24 cellular contexts compared by ENCODE assay signal in the genomic region with DNA sequence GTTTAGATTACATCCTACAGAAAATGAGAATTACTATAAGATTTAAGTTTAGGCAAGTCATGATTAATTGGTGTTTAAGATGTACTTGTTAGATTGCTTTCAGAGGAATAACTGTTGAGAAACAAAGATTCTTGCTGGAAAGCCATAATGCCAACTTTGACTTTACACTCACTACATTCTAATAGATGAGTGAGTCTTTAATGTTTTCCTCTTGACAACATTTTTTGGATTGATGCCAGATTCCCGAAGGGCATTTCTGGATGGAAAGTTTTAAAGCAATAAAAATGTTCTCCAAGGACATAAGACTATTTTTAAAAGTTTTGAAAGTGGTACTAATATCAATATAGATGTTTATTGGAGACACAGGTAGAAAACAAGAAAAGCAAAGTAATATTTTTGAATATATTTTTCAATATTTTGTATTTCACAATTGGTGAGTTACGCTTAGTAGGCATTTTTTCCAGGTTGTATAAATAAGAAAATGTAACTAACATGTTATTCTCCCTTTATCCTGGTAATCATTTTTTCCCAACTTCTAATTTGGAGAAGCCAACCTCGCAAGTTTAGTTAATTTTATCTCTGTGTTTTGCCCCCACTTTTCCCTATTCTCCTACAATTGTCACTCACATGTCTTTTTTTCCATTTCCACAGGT.
DNase-seq lines count a peak whose midpoint lies in the region; ATAC-seq, FAIRE-seq and TF ChIP-seq lines count a peak whose summit lies in the region.
"Had no signal": no experiment of that assay in that cellular context is flagged by ENCODE, and none has a peak within 500 bp of the region (broad histone marks: within the 10 kb centered on the region; RNA-seq: fewer than 3 reads in every experiment).

No MANE protein-coding gene starts in this region.

- no TSS peak for BruUV-seq in mammary epithelial cell (replicated peaks; lab: Mats Ljungman, UMichigan)

- H4K20me1 ChIP-seq in mammary epithelial cell (ENCODE audit: insufficient read depth, low read length): no peaks in the 10 kb centered on the region
- H4K20me1 ChIP-seq: BLaER1 treated with 17β-estradiol and CSF1 and Interleukin-3, amounts not matched to agents 10 nM and 100 nM had no signal

- no peaks in the 10 kb centered on the region for H3K9me3 ChIP-seq in mammary epithelial cell (replicated peaks; ENCODE audit: insufficient read depth, low read length)
- no peaks in the 10 kb centered on the region for H3K9me3 ChIP-seq in kidney (ENCODE audit: control insufficient read depth in 1 of 2, low read length in 2 of 2)
- H3K9me3 ChIP-seq: BLaER1 treated with 17β-estradiol and CSF1 and Interleukin-3, amounts not matched to agents 10 nM and 100 nM; tibial artery had no signal

- H3K4me1 ChIP-seq in mammary epithelial cell (ENCODE audit: insufficient read depth, low read length) (peaks cover 16% of the 10 kb centered on the region), kidney (ENCODE audit: control insufficient read depth in 1 of 2, insufficient read depth in 1 of 2, low read depth in 1 of 2, low read length in 2 of 2) (no peaks in the 10 kb centered on the region)
- H3K4me1 ChIP-seq: BLaER1 treated with 17β-estradiol and CSF1 and Interleukin-3, amounts not matched to agents 10 nM and 100 nM; tibial artery had no signal

- no peaks in the 10 kb centered on the region for H3K79me2 ChIP-seq in mammary epithelial cell (ENCODE audit: insufficient read depth, low read length)

- in situ Hi-C loops in mammary epithelial cell (cut with MboI; ENCODE audit: low sequenced_read_pairs in 2 of 2): no loop called here

- H3K27ac ChIP-seq in mammary epithelial cell (ENCODE audit: insufficient read depth, low read depth, low read length): no peak overlapping the region
- H3K27ac ChIP-seq in kidney (ENCODE audit: low read depth in 2 of 2, low read length in 2 of 2): no peak overlapping the region
- H3K27ac ChIP-seq: BLaER1 treated with 17β-estradiol and CSF1 and Interleukin-3, amounts not matched to agents 10 nM and 100 nM; coronary artery; tibial artery had no signal

- H3K36me3 ChIP-seq in mammary epithelial cell (ENCODE audit: insufficient read depth, low read length): no peaks in the 10 kb centered on the region
- H3K36me3 ChIP-seq in kidney (ENCODE audit: control insufficient read depth in 1 of 2, insufficient read depth in 2 of 2, low read length in 2 of 2): no peaks in the 10 kb centered on the region
- H3K36me3 ChIP-seq: tibial artery had no signal

- TF ChIP-seq CTCF in mammary epithelial cell (conservative IDR thresholded peaks at IDR 0.05 in 1 of 2, IDR thresholded peaks at IDR 0.05 in 1 of 2; ENCODE audit: extremely low read depth in 1 of 2, insufficient read depth in 1 of 2, low read depth in 1 of 2, low read length in 2 of 2) (no peak), kidney (IDR thresholded peaks at IDR 0.05; ENCODE audit: borderline replicate concordance, extremely low read depth, insufficient read depth) (no peak)

- H3K9ac ChIP-seq in mammary epithelial cell (ENCODE audit: insufficient read depth, low read length) (no peak overlapping the region), kidney (ENCODE audit: low read length in 2 of 2) (no peak overlapping the region)
- H3K9ac ChIP-seq: BLaER1 treated with 17β-estradiol and CSF1 and Interleukin-3, amounts not matched to agents 10 nM and 100 nM had no signal

- H3K27me3 ChIP-seq in mammary epithelial cell (ENCODE audit: insufficient read depth, low read length): no peaks in the 10 kb centered on the region
- H3K27me3 ChIP-seq: BLaER1 treated with 17β-estradiol and CSF1 and Interleukin-3, amounts not matched to agents 10 nM and 100 nM; tibial artery had no signal

- CTCF ChIA-PET in mammary epithelial cell (lab: Charles Lee; ENCODE audit: low non-redundant PET): no interaction called here

- FAIRE-seq in kidney (lab: Jason Lieb, UNC): peak; percentile 27
- FAIRE-seq: astrocyte had no signal

- intact Hi-C loops in mammary epithelial cell (cut with micrococcal nuclease) (loop anchor here (5.0 kb wide), 1 partner anchor 422 kb away; a partner anchor contains a TSS), kidney (cut with DNase I) (no loop called here)

- WGBS in mammary epithelial cell (ENCODE audit: low coverage, missing lambda C conversion rate): 63% methylated on average over 3 of the region's 3 CpGs

- no peak for ATAC-seq in HG03280 (IDR thresholded peaks at IDR 0.05; ENCODE audit: unreplicated experiment)
- ATAC-seq in GM19324 (IDR thresholded peaks at IDR 0.05; ENCODE audit: low FRiP score, unreplicated experiment): no peak
- no peak for ATAC-seq in HG03520 (IDR thresholded peaks at IDR 0.05; ENCODE audit: unreplicated experiment)
- ATAC-seq: Panc1, sciatic nerve had no signal

- peak; percentile 73 for DNase-seq in EH (ENCODE audit: low read depth)
- DNase-seq in LHCN-M2 (ENCODE audit: low read depth): peak; percentile 32
- DNase-seq in mammary epithelial cell: peak; percentile 46
- no peak for DNase-seq in kidney
- DNase-seq in NCI-H2029 (lab: John Stamatoyannopoulos, UW): no peak
- DNase-seq: activated CD4-positive, alpha-beta T cell treated with anti-CD3 and anti-CD28 coated beads, Interleukin-2, amount 10 ng/mL, durations not matched to agents 24 days and 14 days; activated CD8-positive, alpha-beta memory T cell treated with anti-CD3 and anti-CD28 coated beads, Interleukin-2, amount 50 U/mL, for 4 hours; activated gamma-delta T cell; DMS153; glutamatergic neuron; GOT3; MV-4-11; NCI-H2081; NCI-H69; stimulated activated naive CD4-positive, alpha-beta T cell treated with Interleukin-2 at 50 U/mL for 16 hours; tibial artery had no signal

- H3K4me2 ChIP-seq in mammary epithelial cell (ENCODE audit: insufficient read depth, low read depth, low read length): no peak overlapping the region
- H3K4me2 ChIP-seq: BLaER1 treated with 17β-estradiol and CSF1 and Interleukin-3, amounts not matched to agents 10 nM and 100 nM had no signal

- H2AFZ ChIP-seq in mammary epithelial cell (ENCODE audit: low read depth, low read length): no peak overlapping the region

- dilution Hi-C loops in mammary epithelial cell (cut with HindIII; ENCODE audit: low sequenced_read_pairs): no loop called here

- no peak overlapping the region for H3K4me3 ChIP-seq in mammary epithelial cell (replicated peaks in 1 of 3; ENCODE audit: insufficient read depth in 1 of 3, low read depth in 2 of 3, low read length in 3 of 3)
- no peak overlapping the region for H3K4me3 ChIP-seq in kidney (ENCODE audit: low read length in 2 of 2)
- H3K4me3 ChIP-seq: BLaER1 treated with 17β-estradiol and CSF1 and Interleukin-3, amounts not matched to agents 10 nM and 100 nM; coronary artery; tibial artery had no signal

Comparison
In these comparisons a context has a peak if more than half of its experiments do, and no peak if none do; other contexts are left out.
1. DNase-seq: peak in EH (single experiment), LHCN-M2 (single experiment) and mammary epithelial cell (single experiment); none in kidney (single experiment) and NCI-H2029 (single experiment).